Comparison of ENCODE assay signal across 21 cellular contexts in the genomic region with DNA sequence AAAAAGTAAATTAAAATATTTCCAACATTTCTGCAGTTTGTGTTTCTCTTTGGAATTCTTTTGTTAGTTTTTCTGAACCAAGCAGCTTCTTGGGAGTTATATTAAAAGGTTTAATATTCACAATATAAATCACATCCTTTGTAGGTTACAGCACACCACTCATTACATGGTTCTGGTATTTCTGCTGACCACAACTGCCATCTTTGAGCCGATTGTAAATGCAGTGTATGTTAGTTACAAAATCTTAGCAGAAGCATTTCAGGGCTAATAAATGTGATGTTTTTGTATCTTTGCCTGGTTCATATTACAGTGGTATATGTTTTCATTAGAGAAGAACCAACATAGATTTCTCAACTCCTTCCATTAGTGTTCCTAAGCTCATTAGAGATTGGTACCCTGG. TPM values are rescaled to one million over a fixed set of nuclear protein-coding genes. Genes with fewer than 3 reads are reported as not detected.
DNase-seq lines count a peak whose midpoint lies in the region; ATAC-seq and TF ChIP-seq lines count a peak whose summit lies in the region.
"Had no signal": no experiment of that assay in that cellular context is flagged by ENCODE, and none has a peak within 500 bp of the region (broad histone marks: within the 10 kb centered on the region; RNA-seq: fewer than 3 reads in every experiment).

No MANE protein-coding gene starts in this region.

- peaks cover 11% of the 10 kb centered on the region for H3K4me1 Mint-ChIP-seq in MCF 10A (ENCODE audit: insufficient read depth, unreplicated experiment)
- H3K4me1 Mint-ChIP-seq: B cell had no signal

- H3K27me3 ChIP-seq in mammary epithelial cell (ENCODE audit: insufficient read depth, low read length) (no peaks in the 10 kb centered on the region), mesenchymal stem cell (ENCODE audit: control insufficient read depth in 1 of 2, insufficient read depth in 1 of 2, low read length in 2 of 2) (no peaks in the 10 kb centered on the region)
- H3K27me3 ChIP-seq: BLaER1 treated with 17β-estradiol and CSF1 and Interleukin-3, amounts not matched to agents 10 nM and 100 nM had no signal

- no peaks in the 10 kb centered on the region for H3K36me3 Mint-ChIP-seq in MCF 10A (ENCODE audit: insufficient read depth, unreplicated experiment)
- H3K36me3 Mint-ChIP-seq: CD8-positive, alpha-beta T cell had no signal

- no peaks in the 10 kb centered on the region for H3K79me2 ChIP-seq in mammary epithelial cell (ENCODE audit: insufficient read depth, low read length)

- H3K79me1 ChIP-seq in mesenchymal stem cell (replicated peaks; ENCODE audit: low read length, poor library complexity, severe bottlenecking) = no peaks in the 10 kb centered on the region

- no peaks in the 10 kb centered on the region for H3K36me3 ChIP-seq in mammary epithelial cell (ENCODE audit: insufficient read depth, low read length)
- H3K36me3 ChIP-seq in mesenchymal stem cell (ENCODE audit: control insufficient read depth in 1 of 2, insufficient read depth in 2 of 2, low read depth in 1 of 2, low read length in 2 of 2) = no peaks in the 10 kb centered on the region
- H3K36me3 ChIP-seq: BLaER1 treated with 17β-estradiol and CSF1 and Interleukin-3, amounts not matched to agents 10 nM and 100 nM had no signal

- no peaks in the 10 kb centered on the region for H4K20me1 ChIP-seq in mammary epithelial cell (ENCODE audit: insufficient read depth, low read length)
- H4K20me1 ChIP-seq: BLaER1 treated with 17β-estradiol and CSF1 and Interleukin-3, amounts not matched to agents 10 nM and 100 nM had no signal

- WGBS in mammary epithelial cell (ENCODE audit: low coverage, missing lambda C conversion rate) = 6% methylated on average over 1 of the region's 1 CpG
- WGBS in mesenchymal stem cell = no CpG with 5 or more reads among the region's 1 CpG

- peaks cover 4% of the 10 kb centered on the region for H3K4me1 ChIP-seq in mammary epithelial cell (ENCODE audit: insufficient read depth, low read length)
- no peaks in the 10 kb centered on the region for H3K4me1 ChIP-seq in mesenchymal stem cell (ENCODE audit: control insufficient read depth, insufficient read depth, low read depth, low read length)
- H3K4me1 ChIP-seq: A549; BLaER1 treated with 17β-estradiol and CSF1 and Interleukin-3, amounts not matched to agents 10 nM and 100 nM had no signal

- H3K4ac ChIP-seq in mesenchymal stem cell (ENCODE audit: low read depth in 1 of 2, low read length in 2 of 2) = no peak overlapping the region

- H2BK15ac ChIP-seq in mesenchymal stem cell (ENCODE audit: low read depth, poor library complexity, severe bottlenecking) = no peak overlapping the region

- no peak overlapping the region for H2BK120ac ChIP-seq in mesenchymal stem cell (ENCODE audit: low read depth, low read length)

- H4K91ac ChIP-seq in mesenchymal stem cell (ENCODE audit: low read length) = no peak overlapping the region

- H3K23ac ChIP-seq in mesenchymal stem cell (ENCODE audit: low read length in 2 of 2) = no peak overlapping the region

- no peak overlapping the region for H2BK5ac ChIP-seq in mesenchymal stem cell (ENCODE audit: low read depth, low read length, poor library complexity, severe bottlenecking)

- H3K4me2 ChIP-seq in mammary epithelial cell (ENCODE audit: insufficient read depth, low read depth, low read length) = peak overlapping the region; percentile 8
- no peak overlapping the region for H3K4me2 ChIP-seq in mesenchymal stem cell (ENCODE audit: low read length, poor library complexity, severe bottlenecking)
- H3K4me2 ChIP-seq: A549; BLaER1 treated with 17β-estradiol and CSF1 and Interleukin-3, amounts not matched to agents 10 nM and 100 nM had no signal

- CTCF ChIA-PET in mammary epithelial cell (lab: Charles Lee; ENCODE audit: low non-redundant PET) (no interaction called here), MCF 10A (lab: Yijun Ruan, JAX) (interaction anchor here (0.7 to 1.2 kb wide), 4 partner anchors 8 to 989 kb away, joined by 3 to 5 read pairs (median 3); no protein-coding TSS in a partner anchor)

- intact Hi-C loops in mammary epithelial cell (cut with micrococcal nuclease) (no loop called here), MCF 10A (cut with micrococcal nuclease) (no loop called here)

- no peak overlapping the region for H3K4me3 Mint-ChIP-seq in MCF 10A (ENCODE audit: unreplicated experiment)
- H3K4me3 Mint-ChIP-seq: B cell; CD8-positive, alpha-beta T cell; HFFc6 had no signal

- TF ChIP-seq CTCF in mammary epithelial cell (conservative IDR thresholded peaks at IDR 0.05 in 1 of 2, IDR thresholded peaks at IDR 0.05 in 1 of 2; ENCODE audit: extremely low read depth in 1 of 2, insufficient read depth in 1 of 2, low read depth in 1 of 2, low read length in 2 of 2) (no peak), MCF 10A (IDR thresholded peaks at IDR 0.05; ENCODE audit: unreplicated experiment) (no peak), astrocyte of the spinal cord (IDR thresholded peaks at IDR 0.05; ENCODE audit: low read depth, low read length) (no peak)

- DNase-seq in mammary epithelial cell (peak; percentile 50), MCF 10A (ENCODE audit: unreplicated experiment) (no peak), astrocyte of the spinal cord (ENCODE audit: low read depth, low spot score) (peak; percentile 25), mesenchymal stem cell (peak; percentile 45), activated gamma-delta T cell treated with Interleukin-2 at 50 U/mL for 16 hours (no peak), NCI-H187 (lab: John Stamatoyannopoulos, UW) (no peak)
- DNase-seq: Calu3; CD8-positive, alpha-beta T cell; DMS79 treated with DMSO at 0.1 percent for 48 hours; GF-D8; GOT3; H7; HFFc6 had no signal

- H3K18ac ChIP-seq in mesenchymal stem cell (ENCODE audit: low read depth in 1 of 2, low read length in 2 of 2) = peak overlapping the region in 1 of 2 experiments; percentile 38

- dilution Hi-C loops in mammary epithelial cell (cut with HindIII; ENCODE audit: low sequenced_read_pairs) = no loop called here

- H3K27me3 Mint-ChIP-seq in MCF 10A (ENCODE audit: insufficient read depth, unreplicated experiment) = no peaks in the 10 kb centered on the region

- BruUV-seq in mammary epithelial cell (replicated peaks; lab: Mats Ljungman, UMichigan) (no TSS peak), MCF 10A (replicated peaks; lab: Mats Ljungman, UMichigan) (no TSS peak)

- H3K27ac ChIP-seq in mammary epithelial cell (ENCODE audit: insufficient read depth, low read depth, low read length) (no peak overlapping the region), mesenchymal stem cell (ENCODE audit: low read length, poor library complexity, severe bottlenecking) (no peak overlapping the region)
- H3K27ac ChIP-seq: 22Rv1; A549; BLaER1 treated with 17β-estradiol and CSF1 and Interleukin-3, amounts not matched to agents 10 nM and 100 nM; HL-60 had no signal

- H3K9ac ChIP-seq in mammary epithelial cell (ENCODE audit: insufficient read depth, low read length) (no peak overlapping the region), mesenchymal stem cell (ENCODE audit: low read length) (no peak overlapping the region)
- H3K9ac ChIP-seq: BLaER1 treated with 17β-estradiol and CSF1 and Interleukin-3, amounts not matched to agents 10 nM and 100 nM had no signal

- H3K4me3 ChIP-seq in mammary epithelial cell (replicated peaks in 1 of 3; ENCODE audit: insufficient read depth in 1 of 3, low read depth in 2 of 3, low read length in 3 of 3) (no peak overlapping the region), astrocyte of the spinal cord (ENCODE audit: low read depth, low read length) (no peak overlapping the region), mesenchymal stem cell (ENCODE audit: insufficient read depth in 1 of 2, low read depth in 1 of 2, low read length in 2 of 2) (no peak overlapping the region)
- H3K4me3 ChIP-seq: A549; BLaER1 treated with 17β-estradiol and CSF1 and Interleukin-3, amounts not matched to agents 10 nM and 100 nM had no signal

- H3K27ac Mint-ChIP-seq in MCF 10A (ENCODE audit: low read depth, unreplicated experiment) = no peak overlapping the region
- H3K27ac Mint-ChIP-seq: B cell; CD8-positive, alpha-beta T cell; HFFc6 had no signal

- no peak overlapping the region for H3K14ac ChIP-seq in mesenchymal stem cell (ENCODE audit: low read length in 2 of 2)

- in situ Hi-C loops in mammary epithelial cell (cut with MboI; ENCODE audit: low sequenced_read_pairs in 2 of 2) = no loop called here
- in situ Hi-C loops in astrocyte of the spinal cord (cut with HindIII; ENCODE audit: low sequenced_read_pairs) = no loop called here

- H2AFZ ChIP-seq in mammary epithelial cell (ENCODE audit: low read depth, low read length) = no peak overlapping the region
- no peak overlapping the region for H2AFZ ChIP-seq in mesenchymal stem cell (ENCODE audit: low read depth, low read length)

- no peaks in the 10 kb centered on the region for H3K9me3 ChIP-seq in mammary epithelial cell (replicated peaks; ENCODE audit: insufficient read depth, low read length)
- no peaks in the 10 kb centered on the region for H3K9me3 ChIP-seq in mesenchymal stem cell (ENCODE audit: control insufficient read depth, low read length)
- H3K9me3 ChIP-seq: A549; BLaER1 treated with 17β-estradiol and CSF1 and Interleukin-3, amounts not matched to agents 10 nM and 100 nM had no signal

- no peak for ATAC-seq in GM21786 (IDR thresholded peaks at IDR 0.05; ENCODE audit: unreplicated experiment)
- ATAC-seq: A549; CD8-positive, alpha-beta T cell; HCT116 had no signal

- H2AK5ac ChIP-seq in mesenchymal stem cell (ENCODE audit: low read length, severe bottlenecking) = no peak overlapping the region

- POLR2A ChIA-PET in MCF 10A (lab: Yijun Ruan, JAX) = interaction anchor here (0.7 to 2.8 kb wide), 4 partner anchors 9 to 1290 kb away, joined by 3 to 18 read pairs (median 6); no protein-coding TSS in a partner anchor

- H3K9me3 Mint-ChIP-seq in MCF 10A (ENCODE audit: unreplicated experiment) = no peaks in the 10 kb centered on the region
- H3K9me3 Mint-ChIP-seq: CD8-positive, alpha-beta T cell had no signal

- H2BK12ac ChIP-seq in mesenchymal stem cell (ENCODE audit: low read length in 2 of 2) = no peak overlapping the region

- H4K8ac ChIP-seq in mesenchymal stem cell (ENCODE audit: low read length) = no peak overlapping the region

RNA-seq across cellular contexts. Expression of a gene that starts 19.1 kb away (rescaled TPM):
- total RNA-seq in mammary epithelial cell (10 to 100 TPM; 10.0 to 11.5 TPM), MCF 10A (2022) (1.6 and 2.3 TPM in 2 replicates)
- 4.0 TPM for polyA plus RNA-seq in mammary epithelial cell
- polyA minus RNA-seq in mammary epithelial cell = 11.8 TPM
- polyA plus RNA-seq in mesenchymal stem cell (2013, experiment 1 of 2) = 17.1 TPM
- polyA plus RNA-seq in mesenchymal stem cell (2013, experiment 2 of 2) = 16.5 TPM
- total RNA-seq: Calu3, HFFc6, HT1080 had no signal
- polyA plus RNA-seq: A549 had no signal

Comparison
In these comparisons a context has a peak if more than half of its experiments do, and no peak if none do; other contexts are left out.
1. DNase-seq: peak in mammary epithelial cell (single experiment), astrocyte of the spinal cord (single experiment) and mesenchymal stem cell (single experiment); none in MCF 10A (single experiment), activated gamma-delta T cell treated with Interleukin-2 at 50 U/mL for 16 hours (single experiment) and NCI-H187 (0 of 2).